ENCODE assay signal across 20 cellular contexts in genomic region chr2:16014802-16015201, GRCh38.
DNase-seq lines count a peak whose midpoint lies in the region; ATAC-seq, FAIRE-seq and TF ChIP-seq lines count a peak whose summit lies in the region.
"Had no signal": no experiment of that assay in that cellular context is flagged by ENCODE, and none has a peak within 500 bp of the region (broad histone marks: within the 10 kb centered on the region; RNA-seq: fewer than 3 reads in every experiment).

No MANE protein-coding gene starts in this region.

- H2AK5ac ChIP-seq in H1 (ENCODE audit: low read depth, low read length) = 0 out of 2 replicates have a peak overlapping the region, but pooled peaks have one; percentile 56

- peak overlapping the region; percentile 68; the same call in 1 of the 2 replicates for H3K18ac ChIP-seq in H1 (ENCODE audit: extremely low read depth, low read length)

- H3K79me1 ChIP-seq in H1 (ENCODE audit: low read depth, low read length) = no peaks in the 10 kb centered on the region; the same call in 1 of the 2 replicates

- H3K14ac ChIP-seq in H1 (ENCODE audit: insufficient read length) = no peak overlapping the region

- H3K27ac ChIP-seq in H1 (ENCODE audit: low read depth, low read length) (no peak overlapping the region), substantia nigra (ENCODE audit: low read depth, low read length, poor library complexity, severe bottlenecking) (peak overlapping the region; percentile 87), right lobe of liver (no peak overlapping the region)
- H3K27ac ChIP-seq: 22Rv1, GM23248, SK-N-MC had no signal

- peak overlapping the region; percentile 56; the same call in 1 of the 2 replicates for H2BK12ac ChIP-seq in H1 (ENCODE audit: low read depth, low read length)

- POLR2A ChIA-PET in H1 (lab: Charles Lee; ENCODE audit: partially characterized antibody) = interaction anchor here (1.4 to 1.5 kb wide), 2 partner anchors 11 to 17 kb away, joined by 4 to 5 read pairs; no protein-coding TSS in a partner anchor

- TF ChIP-seq POLR2A in H1 (IDR thresholded peaks at IDR 0.05; ENCODE audit: control extremely low read depth in 1 of 2, low read depth in 2 of 2, low read length in 2 of 2) (no peak), right lobe of liver (IDR thresholded peaks at IDR 0.05) (no peak)

- H3K23ac ChIP-seq in H1 (ENCODE audit: insufficient read length) = no peak overlapping the region

- 0 out of 2 replicates have a peak, but pooled peaks cover 3% of the 10 kb centered on the region for H3K23me2 ChIP-seq in H1 (ENCODE audit: low read depth, low read length)

- no peak overlapping the region for H3K4ac ChIP-seq in H1 (replicated peaks; ENCODE audit: insufficient read length, low read depth, low read length)

- no peak overlapping the region for H3K56ac ChIP-seq in H1 (replicated peaks; ENCODE audit: insufficient read length, low read depth, low read length)

- peaks cover 14 to 23% (median 16%) of the 10 kb centered on the region in 4 experiments for H3K4me1 ChIP-seq in H1 (replicated peaks in 1 of 4; ENCODE audit: control insufficient read depth in 3 of 4, insufficient read depth in 4 of 4, low read length in 3 of 4)
- peaks cover 0 to 11% (median 3%) of the 10 kb centered on the region in 4 donors for H3K4me1 ChIP-seq in right lobe of liver

- H3K27me3 ChIP-seq in H1 (replicated peaks in 1 of 4; ENCODE audit: control insufficient read depth in 3 of 4, extremely low read depth in 1 of 4, insufficient read depth in 3 of 4, low read length in 3 of 4) = peaks cover 0 to 4% (median 2%) of the 10 kb centered on the region in 4 experiments; a peak in 1 of 7 replicates
- no peaks in the 10 kb centered on the region for H3K27me3 ChIP-seq in right lobe of liver

- intact Hi-C loops in right lobe of liver (cut with DNase I) = no loop called here

- peak overlapping the region; percentile 13; the same call in 1 of the 2 replicates for H2BK20ac ChIP-seq in H1 (ENCODE audit: low read length)

- no peak overlapping the region for H2BK120ac ChIP-seq in H1 (replicated peaks; ENCODE audit: low read depth, low read length)

- H2BK15ac ChIP-seq in H1 (ENCODE audit: low read length) = no peak overlapping the region; the same call in 1 of the 2 replicates

- ATAC-seq in right lobe of liver = no peak

- H4K20me1 ChIP-seq in H1 (replicated peaks in 1 of 2; ENCODE audit: control insufficient read depth in 1 of 2, insufficient read depth in 2 of 2, low read length in 2 of 2) = no peaks in the 10 kb centered on the region

- DNase-seq in DMS53 (lab: John Stamatoyannopoulos, UW) = peak; percentile 60
- no peak for DNase-seq in DMS53 treated with DMSO at 0.1 percent for 48 hours (lab: John Stamatoyannopoulos, UW; ENCODE audit: unreplicated experiment)
- peak; percentile 66 for DNase-seq in DMS79 treated with DMSO at 0.1 percent for 48 hours (lab: John Stamatoyannopoulos, UW)
- DNase-seq in H1 (ENCODE audit: low read depth in 1 of 2, low spot score in 2 of 2) = no peak
- DNase-seq in substantia nigra (lab: John Stamatoyannopoulos, UW) = no peak
- no peak for DNase-seq in C1 segment of cervical spinal cord (lab: John Stamatoyannopoulos, UW)
- DNase-seq in NCI-H1436 (lab: John Stamatoyannopoulos, UW) = no peak
- DNase-seq in right lobe of liver = no peak
- DNase-seq: AML-193, GM23248, NCI-H2029, NCI-H2171 treated with DMSO at 0.1 percent for 48 hours, NCI-H446, NCI-H774, OCI-M1 had no signal

- TF ChIP-seq CTCF in H1 (IDR thresholded peaks at IDR 0.05; ENCODE audit: control extremely low read depth in 1 of 3, insufficient read depth in 1 of 3, low read depth in 1 of 3, low read length in 3 of 3) = no peak
- TF ChIP-seq CTCF in right lobe of liver (IDR thresholded peaks at IDR 0.05) = no peak

- H3K4me3 ChIP-seq in H1 (ENCODE audit: extremely low read depth in 1 of 4, insufficient read depth in 2 of 4, low read depth in 3 of 4, low read length in 4 of 4) (no peak overlapping the region), right lobe of liver (no peak overlapping the region)
- H3K4me3 ChIP-seq: GM23248, K562, SK-N-MC had no signal

- H4K91ac ChIP-seq in H1 (replicated peaks; ENCODE audit: insufficient read length, low read length) = no peak overlapping the region

- H4K5ac ChIP-seq in H1 (ENCODE audit: insufficient read length, low read depth, low read length) = no peak overlapping the region

- FAIRE-seq in H1 (lab: Jason Lieb, UNC) = no peak
- FAIRE-seq: GM12892, GM18507, K562 had no signal

- TF ChIP-seq EP300 in H1 (IDR thresholded peaks at IDR 0.05; ENCODE audit: borderline replicate concordance in 1 of 2, low read depth in 2 of 2, low read length in 2 of 2) = no peak

- H3K9me3 ChIP-seq in H1 (ENCODE audit: insufficient read depth in 2 of 2, low read depth in 1 of 2, low read length in 1 of 2) (no peaks in the 10 kb centered on the region), right lobe of liver (no peaks in the 10 kb centered on the region)

- H3K9ac ChIP-seq in H1 (replicated peaks in 1 of 4; ENCODE audit: extremely low read depth in 1 of 4, low read depth in 3 of 4, low read length in 3 of 4) = no peak overlapping the region
- H3K9ac ChIP-seq: GM23248 had no signal

- no peak overlapping the region for H3K4me2 ChIP-seq in H1 (ENCODE audit: insufficient read depth in 1 of 2, low read depth in 2 of 2, low read length in 2 of 2)

- CTCF ChIA-PET in H1 (lab: Charles Lee; ENCODE audit: partially characterized antibody) = interaction anchor here (0.8 to 15.6 kb wide), 5 partner anchors 10 to 174 kb away, joined by 3 to 120 read pairs (median 4); no protein-coding TSS in a partner anchor

- H3K79me2 ChIP-seq in H1 (ENCODE audit: control insufficient read depth in 1 of 2, insufficient read depth in 2 of 2, low read length in 2 of 2) = no peaks in the 10 kb centered on the region

- no peak overlapping the region; the same call in 1 of the 2 replicates for H2BK5ac ChIP-seq in H1 (ENCODE audit: low read depth, low read length)

- H2AFZ ChIP-seq in H1 (ENCODE audit: low read length) = no peak overlapping the region
- H2AFZ ChIP-seq: GM23248 had no signal

- 92% methylated on average over 3 of the region's 3 CpGs; no CpG with 5 or more reads in 1 of the 2 experiments for WGBS in H1 (ENCODE audit: extremely low coverage in 1 of 2, insufficient coverage in 1 of 2, insufficient read length in 1 of 2, insufficient replicate concordance in 2 of 2, low coverage in 1 of 2, low lambda C conversion rate in 2 of 2, missing lambda C conversion rate in 1 of 2), 2 experiments
- WGBS in right lobe of liver (ENCODE audit: insufficient coverage, low coverage, low lambda C conversion rate, missing lambda C conversion rate) = 89% methylated on average over 3 of the region's 3 CpGs

- H3K36me3 ChIP-seq in H1 (ENCODE audit: control insufficient read depth in 2 of 4, insufficient read depth in 4 of 4, low read length in 3 of 4) = no peaks in the 10 kb centered on the region
- H3K36me3 ChIP-seq in right lobe of liver = no peaks in the 10 kb centered on the region

- TF ChIP-seq RAD21 in H1 (IDR thresholded peaks at IDR 0.05 in 1 of 2, conservative IDR thresholded peaks at IDR 0.05 in 1 of 2; ENCODE audit: low read depth in 2 of 2, low read length in 2 of 2) = no peak

- H4K8ac ChIP-seq in H1 (ENCODE audit: extremely low read depth, insufficient read depth, low read length) = no peak overlapping the region

TF ChIP-seq in H1, 55 proteins besides CTCF, POLR2A, EP300 and RAD21:
- TF ChIP-seq TCF12 (IDR thresholded peaks at IDR 0.05; ENCODE audit: low read depth, low read length) (no peak), YY1 (IDR thresholded peaks at IDR 0.05; ENCODE audit: low read depth, low read length) (peak; percentile 97)

Comparison
In these comparisons a context has a peak if more than half of its experiments do, and no peak if none do; other contexts are left out.
1. DNase-seq: peak in DMS53 (single experiment) and DMS79 treated with DMSO at 0.1 percent for 48 hours (single experiment); none in DMS53 treated with DMSO at 0.1 percent for 48 hours (single experiment), H1 (0 of 2), substantia nigra (0 of 49), C1 segment of cervical spinal cord (0 of 14), NCI-H1436 (single experiment) and right lobe of liver (0 of 3).